Comparison of ENCODE assay signal across 16 cellular contexts in genomic region chr4:26372076-26372475, GRCh38. TPM values are rescaled to one million over a fixed set of nuclear protein-coding genes. Genes with fewer than 3 reads are reported as not detected.
A peak's percentile ranks its signal among the peaks of the same experiment; 100 is the strongest.
DNase-seq lines count a peak whose midpoint lies in the region; ATAC-seq, FAIRE-seq and TF ChIP-seq lines count a peak whose summit lies in the region.
"Had no signal": no experiment of that assay in that cellular context is flagged by ENCODE, and none has a peak within 500 bp of the region (broad histone marks: within the 10 kb centered on the region; RNA-seq: fewer than 3 reads in every experiment).

No MANE protein-coding gene starts in this region.

- H3K79me2 ChIP-seq in OCI-LY7 (ENCODE audit: insufficient read depth, low read depth, low read length) = peaks cover 32% of the 10 kb centered on the region; the same call in 1 of the 2 replicates

- H3K36me3 Mint-ChIP-seq in type B pancreatic cell = peaks cover 11% of the 10 kb centered on the region

- no peak for TF ChIP-seq POLR2A in GM12891 (IDR thresholded peaks at IDR 0.05; ENCODE audit: low read depth, low read length)

- CTCF ChIA-PET in OCI-LY7 (lab: Charles Lee; ENCODE audit: unreplicated experiment) = interaction anchor here (1.2 kb wide), 1 partner anchor 33 kb away, joined by 3 read pairs; no protein-coding TSS in a partner anchor

- no peaks in the 10 kb centered on the region for H3K27me3 ChIP-seq in cardiac muscle cell
- H3K27me3 ChIP-seq in heart right ventricle = no peaks in the 10 kb centered on the region
- no peaks in the 10 kb centered on the region for H3K27me3 ChIP-seq in dorsolateral prefrontal cortex
- H3K27me3 ChIP-seq: suprapubic skin had no signal

- POLR2A ChIA-PET in OCI-LY7 (lab: Charles Lee) = interaction anchor here (0.8 to 2.2 kb wide), 6 partner anchors 10 to 41 kb away, joined by 3 to 10 read pairs (median 4); no protein-coding TSS in a partner anchor

- peak overlapping the region; percentile 4 for H3K27ac Mint-ChIP-seq in type B pancreatic cell
- H3K27ac Mint-ChIP-seq: CD4-positive, alpha-beta T cell had no signal

- H4K20me1 ChIP-seq in OCI-LY7 (ENCODE audit: insufficient read depth, low read length) = peaks cover 28% of the 10 kb centered on the region

- intact Hi-C loops in heart right ventricle (cut with DNase I) = no loop called here
- intact Hi-C loops in OCI-LY7 (cut with micrococcal nuclease; ENCODE audit: unreplicated experiment) = no loop called here
- intact Hi-C loops in dorsolateral prefrontal cortex (cut with DNase I) = no loop called here

- H3K9me3 ChIP-seq in cardiac muscle cell (ENCODE audit: low read depth) = no peaks in the 10 kb centered on the region
- H3K9me3 ChIP-seq in heart right ventricle = no peaks in the 10 kb centered on the region
- no peaks in the 10 kb centered on the region for H3K9me3 ChIP-seq in OCI-LY7 (ENCODE audit: low read length)
- H3K9me3 ChIP-seq: suprapubic skin had no signal

- FAIRE-seq in GM12891 (lab: Jason Lieb, UNC) = no peak
- FAIRE-seq: frontal cortex, TTC549 had no signal

- H3K36me3 ChIP-seq in cardiac muscle cell = no peaks in the 10 kb centered on the region
- H3K36me3 ChIP-seq in heart right ventricle = peaks cover 0 to 13% (median 0%) of the 10 kb centered on the region in 9 donors
- H3K36me3 ChIP-seq in OCI-LY7 (ENCODE audit: insufficient read depth, low read length) = peaks cover 7% of the 10 kb centered on the region; the same call in 1 of the 2 replicates

- TF ChIP-seq CTCF in cardiac muscle cell (IDR thresholded peaks at IDR 0.05; ENCODE audit: low read depth, low read length) (no peak), heart right ventricle (IDR thresholded peaks at IDR 0.05) (no peak), OCI-LY7 (conservative IDR thresholded peaks at IDR 0.05; ENCODE audit: low read length) (no peak), dorsolateral prefrontal cortex (IDR thresholded peaks at IDR 0.05 in 54 of 56, conservative IDR thresholded peaks at IDR 0.05 in 2 of 56; ENCODE audit: low read depth in 1 of 56, partially characterized antibody in 56 of 56) (no peak), type B pancreatic cell (conservative IDR thresholded peaks at IDR 0.05) (no peak)

- BruUV-seq in OCI-LY7 (replicated peaks; lab: Mats Ljungman, UMichigan) = no TSS peak

- H3K4me2 ChIP-seq in OCI-LY7 (ENCODE audit: low read length) = peak overlapping the region; percentile 46; the same call in 1 of the 2 replicates

- DNase-seq in cardiac muscle cell (ENCODE audit: low read depth in 1 of 2, low spot score in 1 of 2) (no peak), heart right ventricle (no peak), OCI-LY7 (ENCODE audit: low spot score) (no peak), dorsolateral prefrontal cortex (no peak), type B pancreatic cell (ENCODE audit: extremely low spot score, unreplicated experiment) (no peak), SIG-M5 treated with dmso at 0.1 percent for 504 hours (lab: John Stamatoyannopoulos, UW; ENCODE audit: unreplicated experiment) (no peak), GM12891 (ENCODE audit: insufficient read length, low spot score) (no peak)
- DNase-seq: activated naive CD4-positive, alpha-beta T cell; H7; right cardiac atrium had no signal

- H3K27ac ChIP-seq in cardiac muscle cell = peak overlapping the region; percentile 33
- H3K27ac ChIP-seq in heart right ventricle = no peak overlapping the region
- H3K27ac ChIP-seq in OCI-LY7 (ENCODE audit: low read depth, low read length, poor library complexity, severe bottlenecking) = no peak overlapping the region
- peak overlapping the region in 36 of 59 donors; percentile 2 to 92 (median 66) for H3K27ac ChIP-seq in dorsolateral prefrontal cortex
- H3K27ac ChIP-seq: epithelial cell of prostate, suprapubic skin had no signal

- H3K27me3 Mint-ChIP-seq in type B pancreatic cell = no peaks in the 10 kb centered on the region
- H3K27me3 Mint-ChIP-seq: CD4-positive, alpha-beta T cell had no signal

- H3K4me3 ChIP-seq in cardiac muscle cell = no peak overlapping the region
- no peak overlapping the region for H3K4me3 ChIP-seq in heart right ventricle
- no peak overlapping the region for H3K4me3 ChIP-seq in OCI-LY7 (ENCODE audit: low read depth, low read length, poor library complexity, severe bottlenecking)
- no peak overlapping the region for H3K4me3 ChIP-seq in dorsolateral prefrontal cortex
- H3K4me3 ChIP-seq: suprapubic skin had no signal

- H3K9me3 Mint-ChIP-seq in type B pancreatic cell = no peaks in the 10 kb centered on the region
- H3K9me3 Mint-ChIP-seq: CD4-positive, alpha-beta T cell had no signal

- 97% methylated on average over 3 of the region's 3 CpGs for WGBS in heart right ventricle, 2 donors

- H3K9me2 ChIP-seq in OCI-LY7 (ENCODE audit: insufficient read depth, low read length) = no peaks in the 10 kb centered on the region

- H3K4me3 Mint-ChIP-seq in type B pancreatic cell = no peak overlapping the region

- ATAC-seq in heart right ventricle (no peak), GM18519 (IDR thresholded peaks at IDR 0.05; ENCODE audit: low FRiP score, unreplicated experiment) (no peak)

- H3K4me1 Mint-ChIP-seq in type B pancreatic cell (ENCODE audit: unreplicated experiment) = peaks cover 56% of the 10 kb centered on the region

- H3K4me1 ChIP-seq in cardiac muscle cell (ENCODE audit: low read depth) (peaks cover 33% of the 10 kb centered on the region), heart right ventricle (peaks cover 0 to 63% (median 20%) of the 10 kb centered on the region in 9 donors), OCI-LY7 (ENCODE audit: insufficient read depth, low read length, poor library complexity, severe bottlenecking) (peaks cover 18% of the 10 kb centered on the region)

- H2AFZ ChIP-seq in OCI-LY7 (ENCODE audit: low read length) = no peak overlapping the region

TF ChIP-seq in GM12891, 5 proteins besides CTCF, POLR2A, EP300 and RAD21:
- TF ChIP-seq PAX5 (IDR thresholded peaks at IDR 0.05; ENCODE audit: insufficient read depth, low read length, severe bottlenecking) = no peak
- no peak for TF ChIP-seq POU2F2 (IDR thresholded peaks at IDR 0.05; ENCODE audit: low read depth, low read length)
- no peak for TF ChIP-seq TAF1 (IDR thresholded peaks at IDR 0.05; ENCODE audit: low read depth, low read length)
- TF ChIP-seq POLR2AphosphoS5 (IDR thresholded peaks at IDR 0.05; ENCODE audit: low read depth, low read length) = no peak
- TF ChIP-seq SPI1 (IDR thresholded peaks at IDR 0.05; ENCODE audit: low read depth, low read length) = no peak

RNA-seq across cellular contexts. Expression of gene RBPJ, which starts 51.3 kb away (rescaled TPM):
- total RNA-seq in cardiac muscle cell = 33.0 and 50.3 TPM in 2 replicates
- polyA plus RNA-seq in cardiac muscle cell = 80.3 and 94.2 TPM in 2 replicates
- 10 to 100 TPM; 34.6 to 59.1 (median 38.1) TPM for total RNA-seq in heart right ventricle
- polyA plus RNA-seq in heart right ventricle = 10 to 100 TPM; 10.1 to 49.0 TPM
- 33.2 and 39.9 TPM in 2 replicates for total RNA-seq in OCI-LY7 (2014; rRNA removed; shearing (Covaris generic))
- 61.1 and 61.4 TPM in 2 replicates for total RNA-seq in OCI-LY7 (2022)
- 100 to 1,000 TPM in 35 of 120 experiments, 10 to 100 TPM in 85; 61.1 to 192 (median 89.2) TPM for total RNA-seq in dorsolateral prefrontal cortex
- 61.5 and 95.4 TPM in 2 replicates for total RNA-seq in type B pancreatic cell (ENCODE audit: low replicate concordance)
- polyA plus RNA-seq in GM12891 (2012; ENCODE audit: low read depth, missing spikeins) = 30.5 TPM

Comparison
In these comparisons a context has a peak if more than half of its experiments do, and no peak if none do; other contexts are left out.
1. H3K27ac ChIP-seq: peak in cardiac muscle cell (single experiment) and dorsolateral prefrontal cortex (36 of 59); none in heart right ventricle (0 of 10) and OCI-LY7 (single experiment).